ENCODE assay signal across 11 cellular contexts in the genomic region with DNA sequence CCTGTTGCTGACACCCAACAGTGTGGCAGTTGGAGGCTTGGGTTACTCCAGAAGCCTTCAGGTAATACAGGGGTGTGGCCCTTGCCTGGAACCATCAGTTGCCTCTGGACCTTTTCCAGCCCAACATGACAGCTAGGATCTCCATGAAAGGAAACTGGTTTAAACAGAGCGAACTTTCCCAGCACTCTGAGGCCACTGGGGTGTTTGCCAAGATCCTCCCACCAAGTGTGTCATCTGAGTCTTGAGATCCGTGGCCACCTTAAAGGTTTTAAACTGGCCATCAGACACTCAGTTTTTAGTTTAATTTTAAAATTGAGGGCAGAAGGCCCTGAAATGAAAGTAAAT. TPM values are rescaled to one million over a fixed set of nuclear protein-coding genes. Genes with fewer than 3 reads are reported as not detected.
DNase-seq lines count a peak whose midpoint lies in the region; ATAC-seq and TF ChIP-seq lines count a peak whose summit lies in the region.
"Had no signal": no experiment of that assay in that cellular context is flagged by ENCODE, and none has a peak within 500 bp of the region (broad histone marks: within the 10 kb centered on the region; RNA-seq: fewer than 3 reads in every experiment).

No MANE protein-coding gene starts in this region.

- H3K27me3 ChIP-seq in prostate gland (replicated peaks; ENCODE audit: insufficient read depth), result peaks cover 2% of the 10 kb centered on the region

- intact Hi-C loops in left colon (cut with DNase I, micrococcal nuclease) (loop anchor here in 1 of 2 donors (10.0 kb wide), 1 partner anchor 257 kb away; a partner anchor contains a TSS), prostate gland (cut with DNase I) (no loop called here)

- H3K27ac ChIP-seq in prostate gland, result no peak overlapping the region
- H3K27ac ChIP-seq: C4-2B had no signal

- H3K9me3 ChIP-seq in prostate gland, result no peaks in the 10 kb centered on the region

- TF ChIP-seq CTCF in choroid plexus epithelial cell (conservative IDR thresholded peaks at IDR 0.05; ENCODE audit: low read depth, low read length) (no peak), prostate gland (IDR thresholded peaks at IDR 0.05) (no peak)

- H3K36me3 ChIP-seq in prostate gland, result no peaks in the 10 kb centered on the region

- H3K4me1 ChIP-seq in prostate gland (replicated peaks), result no peaks in the 10 kb centered on the region

- peak overlapping the region; percentile 30 for H3K4me3 ChIP-seq in choroid plexus epithelial cell (ENCODE audit: low read depth, low read length)
- H3K4me3 ChIP-seq in prostate gland, result no peak overlapping the region

- 33% methylated on average over 2 of the region's 2 CpGs for WGBS in prostate gland

- in situ Hi-C loops in ACHN (cut with HindIII; ENCODE audit: low pct_ligation_motif_present, low pct_unique_long_range_greater_than_20kb, low sequenced_read_pairs), result no loop called here

- ATAC-seq in left colon (peak; percentile 46), GM19463 (IDR thresholded peaks at IDR 0.05; ENCODE audit: unreplicated experiment) (no peak), GM21576 (IDR thresholded peaks at IDR 0.05; ENCODE audit: unreplicated experiment) (no peak), HG02840 (IDR thresholded peaks at IDR 0.05; ENCODE audit: low FRiP score, unreplicated experiment) (no peak)

- DNase-seq in ACHN, result peak; percentile 32
- peak; percentile 41 for DNase-seq in LHCN-M2 (ENCODE audit: low read depth)
- DNase-seq in choroid plexus epithelial cell (ENCODE audit: low read depth), result peak; percentile 78
- DNase-seq in left colon, result peak in 1 of 2 donors; percentile 28
- DNase-seq in prostate gland (ENCODE audit: low spot score), result no peak
- DNase-seq: NCI-H187 had no signal

- no peak for TF ChIP-seq POLR2A in prostate gland (IDR thresholded peaks at IDR 0.05)

RNA-seq across cellular contexts. Expression of a gene that starts 17.8 kb away (rescaled TPM):
- total RNA-seq in LHCN-M2 (2014; rRNA removed) (0.45 TPM in 1 of 2 replicates, not detected in the other), left colon (10 to 100 TPM in 1 of 2 donors, 1 to 10 TPM in 1; 5.5 to 17.4 TPM), prostate gland (10 to 100 TPM in 1 of 2 donors, 1 to 10 TPM in 1; 8.5 to 21.2 TPM)
- polyA plus RNA-seq in LHCN-M2 (2012), result not detected
- total RNA-seq: activated naive CD8-positive, alpha-beta T cell treated with anti-CD3 and anti-CD28 coated beads for 36 hours had no signal

RNA-seq across cellular contexts. Expression of a gene that starts 36.9 kb away (rescaled TPM):
- total RNA-seq in LHCN-M2 (2014; rRNA removed) (0.11 TPM in 1 of 2 replicates, not detected in the other), left colon (1 to 10 TPM in 1 of 2 donors, under 1 TPM in 1; 0.64 to 1.4 TPM), prostate gland (1 to 10 TPM in 1 of 2 donors, under 1 TPM in 1; 0.64 to 4.9 TPM)
- 0.02 TPM for polyA plus RNA-seq in LHCN-M2 (2012)
